ENCODE assay signal across 1 cellular context in genomic region chr17:11608396-11608795, GRCh38.
TF ChIP-seq lines count a peak whose summit lies in the region.

No MANE protein-coding gene starts in this region.

TF ChIP-seq in SK-N-SH, 30 proteins besides CTCF, POLR2A, EP300 and RAD21 (continued from another document):
- TF ChIP-seq GATA2 (CRISPR knock-in tag; IDR thresholded peaks at IDR 0.05) = peak; percentile 61
- TF ChIP-seq RFX5 (IDR thresholded peaks at IDR 0.05; ENCODE audit: low read length) = no peak
- TF ChIP-seq FOXM1 (IDR thresholded peaks at IDR 0.05; ENCODE audit: low read depth) = no peak
- peak; percentile 80; the same call in 1 of the 2 replicates for TF ChIP-seq MXI1 (IDR thresholded peaks at IDR 0.05; ENCODE audit: low read depth, low read length)
- TF ChIP-seq RCOR1 (IDR thresholded peaks at IDR 0.05; ENCODE audit: low read length) = peak; percentile 36; the same call in 1 of the 2 replicates
- no peak for TF ChIP-seq USF2 (IDR thresholded peaks at IDR 0.05; ENCODE audit: borderline replicate concordance, low read depth, low read length)
- TF ChIP-seq YY1 (IDR thresholded peaks at IDR 0.05; ENCODE audit: low read depth) = no peak
- TF ChIP-seq, protein P1, sequence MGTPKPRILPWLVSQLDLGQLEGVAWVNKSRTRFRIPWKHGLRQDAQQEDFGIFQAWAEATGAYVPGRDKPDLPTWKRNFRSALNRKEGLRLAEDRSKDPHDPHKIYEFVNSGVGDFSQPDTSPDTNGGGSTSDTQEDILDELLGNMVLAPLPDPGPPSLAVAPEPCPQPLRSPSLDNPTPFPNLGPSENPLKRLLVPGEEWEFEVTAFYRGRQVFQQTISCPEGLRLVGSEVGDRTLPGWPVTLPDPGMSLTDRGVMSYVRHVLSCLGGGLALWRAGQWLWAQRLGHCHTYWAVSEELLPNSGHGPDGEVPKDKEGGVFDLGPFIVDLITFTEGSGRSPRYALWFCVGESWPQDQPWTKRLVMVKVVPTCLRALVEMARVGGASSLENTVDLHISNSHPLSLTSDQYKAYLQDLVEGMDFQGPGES (IDR thresholded peaks at IDR 0.05; ENCODE audit: low read depth, low read length) = no peak
- TF ChIP-seq TAF1 (IDR thresholded peaks at IDR 0.05; ENCODE audit: borderline replicate concordance, low read depth, low read length) = no peak
- no peak for TF ChIP-seq TEAD4 (IDR thresholded peaks at IDR 0.05; ENCODE audit: borderline replicate concordance, insufficient read depth)
- no peak for TF ChIP-seq MEF2A (IDR thresholded peaks at IDR 0.05; ENCODE audit: borderline replicate concordance, low read depth)
- no peak for TF ChIP-seq FOSL2 (IDR thresholded peaks at IDR 0.05; ENCODE audit: borderline replicate concordance, low read depth)
- peak; percentile 59 for TF ChIP-seq CHD2 (IDR thresholded peaks at IDR 0.05; ENCODE audit: low read length, partially characterized antibody)
- TF ChIP-seq, protein P2, sequence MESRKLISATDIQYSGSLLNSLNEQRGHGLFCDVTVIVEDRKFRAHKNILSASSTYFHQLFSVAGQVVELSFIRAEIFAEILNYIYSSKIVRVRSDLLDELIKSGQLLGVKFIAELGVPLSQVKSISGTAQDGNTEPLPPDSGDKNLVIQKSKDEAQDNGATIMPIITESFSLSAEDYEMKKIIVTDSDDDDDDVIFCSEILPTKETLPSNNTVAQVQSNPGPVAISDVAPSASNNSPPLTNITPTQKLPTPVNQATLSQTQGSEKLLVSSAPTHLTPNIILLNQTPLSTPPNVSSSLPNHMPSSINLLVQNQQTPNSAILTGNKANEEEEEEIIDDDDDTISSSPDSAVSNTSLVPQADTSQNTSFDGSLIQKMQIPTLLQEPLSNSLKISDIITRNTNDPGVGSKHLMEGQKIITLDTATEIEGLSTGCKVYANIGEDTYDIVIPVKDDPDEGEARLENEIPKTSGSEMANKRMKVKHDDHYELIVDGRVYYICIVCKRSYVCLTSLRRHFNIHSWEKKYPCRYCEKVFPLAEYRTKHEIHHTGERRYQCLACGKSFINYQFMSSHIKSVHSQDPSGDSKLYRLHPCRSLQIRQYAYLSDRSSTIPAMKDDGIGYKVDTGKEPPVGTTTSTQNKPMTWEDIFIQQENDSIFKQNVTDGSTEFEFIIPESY (IDR thresholded peaks at IDR 0.05; ENCODE audit: borderline replicate concordance, low read depth) = no peak
- TF ChIP-seq USF1 (IDR thresholded peaks at IDR 0.05; ENCODE audit: borderline replicate concordance, low read depth) = no peak
- no peak for TF ChIP-seq EZH2phosphoT487 (IDR thresholded peaks at IDR 0.05; ENCODE audit: borderline replicate concordance, low read depth)
- no peak for TF ChIP-seq NFIC (IDR thresholded peaks at IDR 0.05; ENCODE audit: borderline replicate concordance)
- TF ChIP-seq SIN3A (IDR thresholded peaks at IDR 0.05; ENCODE audit: borderline replicate concordance, low read depth, low read length) = no peak
- TF ChIP-seq NRF1 (IDR thresholded peaks at IDR 0.05; ENCODE audit: low read depth, low read length) = no peak
- TF ChIP-seq POLR2AphosphoS5 (IDR thresholded peaks at IDR 0.05; ENCODE audit: low read depth, low read length) = no peak
